In genomic region chr1:204959836-204960235, GRCh38 we compare ENCODE assay signal across 24 cellular contexts.
A peak's percentile ranks its signal among the peaks of the same experiment; 100 is the strongest.
DNase-seq lines count a peak whose midpoint lies in the region; ATAC-seq and TF ChIP-seq lines count a peak whose summit lies in the region.
"Had no signal": no experiment of that assay in that cellular context is flagged by ENCODE, and none has a peak within 500 bp of the region (broad histone marks: within the 10 kb centered on the region; RNA-seq: fewer than 3 reads in every experiment).

No MANE protein-coding gene starts in this region.

- H3K27me3 Mint-ChIP-seq in GM23338 (ENCODE audit: insufficient read depth, low read depth, poor library complexity), result peaks cover 4% of the 10 kb centered on the region

- H3K4me2 ChIP-seq in GM23338, result no peak overlapping the region
- H3K4me2 ChIP-seq: A549, SK-N-SH had no signal

- no peak overlapping the region for H3K4me3 Mint-ChIP-seq in GM23338
- H3K4me3 Mint-ChIP-seq: CD4-positive, alpha-beta T cell; IgD-negative memory B cell had no signal

- DNase-seq in adipocyte (ENCODE audit: low read depth) (no peak), heart right ventricle (no peak), GM23338 (ENCODE audit: low spot score) (no peak), NCI-H187 (lab: John Stamatoyannopoulos, UW) (no peak)
- DNase-seq: AML-193; CD4-positive, alpha-beta T cell; GDM1; H7; NCI-H1048; NCI-H1417; NCI-H1694; NCI-H2081; NCI-H2227 treated with DMSO at 0.1 percent for 48 hours; NCI-H526 treated with DMSO at 0.1 percent for 48 hours; Peyer's patch; SK-N-SH; SW 1271 had no signal

- ATAC-seq in heart right ventricle, result peak; percentile 46 to 91 (median 76)
- ATAC-seq in GM23338, result no peak
- no peak for ATAC-seq in GM18517 (IDR thresholded peaks at IDR 0.05; ENCODE audit: unreplicated experiment)
- ATAC-seq: GM12878 had no signal

- H3K4me1 ChIP-seq in adipocyte (ENCODE audit: control insufficient read depth, insufficient read depth, low read length) (peaks cover 19% of the 10 kb centered on the region), heart right ventricle (peaks cover 0 to 37% (median 20%) of the 10 kb centered on the region in 9 donors), neutrophil (ENCODE audit: control insufficient read depth in 1 of 2, insufficient read depth in 1 of 2, low read depth in 1 of 2, low read length in 1 of 2) (peaks cover 11 to 27% of the 10 kb centered on the region in 2 experiments), GM23338 (ENCODE audit: insufficient read depth) (no peaks in the 10 kb centered on the region)
- H3K4me1 ChIP-seq: A549, Peyer's patch had no signal

- no peaks in the 10 kb centered on the region for H3K9me2 ChIP-seq in GM23338 (ENCODE audit: insufficient read depth)
- H3K9me2 ChIP-seq: SK-N-SH had no signal

- no peaks in the 10 kb centered on the region for H4K20me1 ChIP-seq in GM23338 (replicated peaks; ENCODE audit: insufficient read depth)
- H4K20me1 ChIP-seq: BLaER1 treated with 17β-estradiol and CSF1 and Interleukin-3, amounts not matched to agents 10 nM and 100 nM had no signal

- no peak for TF ChIP-seq CTCF in heart right ventricle (IDR thresholded peaks at IDR 0.05)
- TF ChIP-seq CTCF in neutrophil (IDR thresholded peaks at IDR 0.05), result no peak
- TF ChIP-seq CTCF in GM23338 (conservative IDR thresholded peaks at IDR 0.05; ENCODE audit: low read depth in 2 of 2), result no peak

- peaks cover 47% of the 10 kb centered on the region for H3K36me3 ChIP-seq in adipocyte (ENCODE audit: control insufficient read depth, insufficient read depth, low read length, severe bottlenecking)
- peaks cover 0 to 83% (median 0%) of the 10 kb centered on the region in 9 donors for H3K36me3 ChIP-seq in heart right ventricle
- H3K36me3 ChIP-seq in neutrophil, result no peaks in the 10 kb centered on the region
- no peaks in the 10 kb centered on the region for H3K36me3 ChIP-seq in GM23338 (ENCODE audit: insufficient read depth)
- H3K36me3 ChIP-seq: BLaER1 treated with 17β-estradiol and CSF1 and Interleukin-3, amounts not matched to agents 10 nM and 100 nM; Peyer's patch had no signal

- intact Hi-C loops in heart right ventricle (cut with DNase I), result loop anchor here in 2 of 10 donors (1.0 to 5.0 kb wide), 2 partner anchors 146 to 153 kb away; no protein-coding TSS in a partner anchor

- H3K4me1 Mint-ChIP-seq in GM23338, result peaks cover 11% of the 10 kb centered on the region

- no peaks in the 10 kb centered on the region for H3K27me3 ChIP-seq in adipocyte (replicated peaks; ENCODE audit: control insufficient read depth, insufficient read depth, low read length)
- H3K27me3 ChIP-seq in heart right ventricle, result no peaks in the 10 kb centered on the region
- H3K27me3 ChIP-seq in neutrophil, result peaks cover 10% of the 10 kb centered on the region
- no peaks in the 10 kb centered on the region for H3K27me3 ChIP-seq in GM23338 (ENCODE audit: insufficient read depth)
- H3K27me3 ChIP-seq: BLaER1 treated with 17β-estradiol and CSF1 and Interleukin-3, amounts not matched to agents 10 nM and 100 nM; Peyer's patch had no signal

- WGBS in heart right ventricle, 2 donors, result 28 to 68% methylated on average over 2 of the region's 2 CpGs

- H3K27ac Mint-ChIP-seq in GM23338, result no peak overlapping the region
- H3K27ac Mint-ChIP-seq: CD4-positive, alpha-beta T cell; IgD-negative memory B cell had no signal

- no peaks in the 10 kb centered on the region for H3K9me3 Mint-ChIP-seq in GM23338
- H3K9me3 Mint-ChIP-seq: CD4-positive, alpha-beta T cell; IgD-negative memory B cell had no signal

- H3K4me3 ChIP-seq in adipocyte (ENCODE audit: low read length), result peak overlapping the region; percentile 41
- H3K4me3 ChIP-seq in heart right ventricle, result no peak overlapping the region
- H3K4me3 ChIP-seq in neutrophil (ENCODE audit: low read depth in 1 of 2, low read length in 1 of 2), result no peak overlapping the region
- no peak overlapping the region for H3K4me3 ChIP-seq in GM23338
- H3K4me3 ChIP-seq: A549; BLaER1 treated with 17β-estradiol and CSF1 and Interleukin-3, amounts not matched to agents 10 nM and 100 nM; GM12878; Peyer's patch had no signal

- no peaks in the 10 kb centered on the region for H3K9me3 ChIP-seq in adipocyte (ENCODE audit: control insufficient read depth, low read length)
- H3K9me3 ChIP-seq in heart right ventricle, result no peaks in the 10 kb centered on the region
- H3K9me3 ChIP-seq in neutrophil, result no peaks in the 10 kb centered on the region
- H3K9me3 ChIP-seq: A549; BLaER1 treated with 17β-estradiol and CSF1 and Interleukin-3, amounts not matched to agents 10 nM and 100 nM; Peyer's patch; SK-N-SH had no signal

- H2AFZ ChIP-seq in GM23338, result no peak overlapping the region

- H3K9ac ChIP-seq in adipocyte (ENCODE audit: low read length), result no peak overlapping the region
- H3K9ac ChIP-seq: BLaER1 treated with 17β-estradiol and CSF1 and Interleukin-3, amounts not matched to agents 10 nM and 100 nM; SK-N-SH had no signal

- no peaks in the 10 kb centered on the region for H3F3A ChIP-seq in GM23338 (replicated peaks; ENCODE audit: low read depth)

- H3K27ac ChIP-seq in cingulate gyrus (ENCODE audit: low read depth, low read length), result peak overlapping the region; percentile 6
- peak overlapping the region in 9 of 10 donors; percentile 37 to 84 (median 72) for H3K27ac ChIP-seq in heart right ventricle
- peak overlapping the region; percentile 3 for H3K27ac ChIP-seq in neutrophil
- H3K27ac ChIP-seq in GM23338 (ENCODE audit: low read depth), result no peak overlapping the region
- H3K27ac ChIP-seq: A549; BLaER1 treated with 17β-estradiol and CSF1 and Interleukin-3, amounts not matched to agents 10 nM and 100 nM; Peyer's patch had no signal

- H3K36me3 Mint-ChIP-seq in GM23338 (ENCODE audit: low read depth), result no peaks in the 10 kb centered on the region

- no peaks in the 10 kb centered on the region for H3K79me2 ChIP-seq in GM23338 (replicated peaks; ENCODE audit: insufficient read depth)

TF ChIP-seq in GM23338, 12 proteins besides CTCF, POLR2A, EP300 and RAD21 (continues in another document):
- TF ChIP-seq POLR2AphosphoS5 (IDR thresholded peaks at IDR 0.05; ENCODE audit: low read depth) (no peak), ZNF114 (CRISPR knock-in tag; IDR thresholded peaks at IDR 0.05) (no peak), JUNB (IDR thresholded peaks at IDR 0.05; ENCODE audit: unreplicated experiment) (no peak), CREB1 (CRISPR knock-in tag; IDR thresholded peaks at IDR 0.05; ENCODE audit: low read depth) (no peak)
- TF ChIP-seq, protein P1, sequence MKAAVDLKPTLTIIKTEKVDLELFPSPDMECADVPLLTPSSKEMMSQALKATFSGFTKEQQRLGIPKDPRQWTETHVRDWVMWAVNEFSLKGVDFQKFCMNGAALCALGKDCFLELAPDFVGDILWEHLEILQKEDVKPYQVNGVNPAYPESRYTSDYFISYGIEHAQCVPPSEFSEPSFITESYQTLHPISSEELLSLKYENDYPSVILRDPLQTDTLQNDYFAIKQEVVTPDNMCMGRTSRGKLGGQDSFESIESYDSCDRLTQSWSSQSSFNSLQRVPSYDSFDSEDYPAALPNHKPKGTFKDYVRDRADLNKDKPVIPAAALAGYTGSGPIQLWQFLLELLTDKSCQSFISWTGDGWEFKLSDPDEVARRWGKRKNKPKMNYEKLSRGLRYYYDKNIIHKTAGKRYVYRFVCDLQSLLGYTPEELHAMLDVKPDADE (IDR thresholded peaks at IDR 0.05), result no peak

Comparison
In these comparisons a context has a peak if more than half of its experiments do, and no peak if none do; other contexts are left out.
1. ATAC-seq: peak in heart right ventricle (8 of 8); none in GM23338 (single experiment) and GM18517 (single experiment).